21 cellular contexts compared by ENCODE assay signal in genomic region chr17:79035686-79036085, GRCh38. TPM values are rescaled to one million over a fixed set of nuclear protein-coding genes. Genes with fewer than 3 reads are reported as not detected.
DNase-seq lines count a peak whose midpoint lies in the region; ATAC-seq, FAIRE-seq and TF ChIP-seq lines count a peak whose summit lies in the region.
"Had no signal": no experiment of that assay in that cellular context is flagged by ENCODE, and none has a peak within 500 bp of the region (broad histone marks: within the 10 kb centered on the region; RNA-seq: fewer than 3 reads in every experiment).

No MANE protein-coding gene starts in this region.

- H3K4me1 Mint-ChIP-seq in T-helper 1 cell treated with Interleukin-12 subunit alpha and Interleukin-12 subunit beta and Interleukin-4 antibody, amounts not matched to agents 30 μg/mL and 1 μg/mL, for 36 hours (ENCODE audit: low read depth), result no peaks in the 10 kb centered on the region
- H3K4me1 Mint-ChIP-seq: CD8-positive, alpha-beta memory T cell had no signal

- no peak for DNase-seq in T-helper 1 cell
- DNase-seq in RWPE2 (ENCODE audit: low spot score), result peak; percentile 15
- no peak for DNase-seq in foreskin keratinocyte
- DNase-seq in HTR-8/SVneo (ENCODE audit: insufficient read length, low spot score), result no peak
- no peak for DNase-seq in DMS53 (lab: John Stamatoyannopoulos, UW)
- DNase-seq: CD8-positive, alpha-beta memory T cell; DND-41; GDM1; MG63; NCI-H1092; NCI-H146; NCI-H2081 treated with DMSO at 0.1 percent for 48 hours; NCI-H510A treated with DMSO at 0.1 percent for 48 hours; Right ventricle myocardium superior had no signal

- H3K4me3 Mint-ChIP-seq in T-helper 1 cell treated with Interleukin-12 subunit alpha and Interleukin-12 subunit beta and Interleukin-4 antibody, amounts not matched to agents 30 μg/mL and 1 μg/mL, for 36 hours, result no peak overlapping the region
- H3K4me3 Mint-ChIP-seq: CD8-positive, alpha-beta memory T cell had no signal

- no peak overlapping the region for H3K4me3 ChIP-seq in RWPE2 (ENCODE audit: severe bottlenecking)
- no peak overlapping the region for H3K4me3 ChIP-seq in subcutaneous abdominal adipose tissue (ENCODE audit: low read depth in 1 of 5, low read length in 5 of 5)
- H3K4me3 ChIP-seq: BLaER1, MG63 had no signal

- no peak overlapping the region for H3K9ac ChIP-seq in subcutaneous abdominal adipose tissue (ENCODE audit: low read length in 5 of 5)
- H3K9ac ChIP-seq: BLaER1 had no signal

- peaks cover 9% of the 10 kb centered on the region for H3K27me3 Mint-ChIP-seq in T-helper 1 cell treated with Interleukin-12 subunit alpha and Interleukin-12 subunit beta and Interleukin-4 antibody, amounts not matched to agents 30 μg/mL and 1 μg/mL, for 36 hours (ENCODE audit: low read depth)

- H3K4me1 ChIP-seq in RWPE2 (ENCODE audit: insufficient read depth, poor library complexity, severe bottlenecking) (peaks cover 35% of the 10 kb centered on the region), foreskin keratinocyte (peaks cover 36% of the 10 kb centered on the region), subcutaneous abdominal adipose tissue (ENCODE audit: control insufficient read depth in 5 of 5, insufficient read depth in 5 of 5, low read length in 5 of 5) (peaks cover 17 to 51% (median 42%) of the 10 kb centered on the region in 5 donors)

- peak overlapping the region; percentile 79 for H3K27ac ChIP-seq in RWPE2 (ENCODE audit: poor library complexity, severe bottlenecking)
- H3K27ac ChIP-seq in foreskin keratinocyte, result peak overlapping the region; percentile 98
- peak overlapping the region; percentile 70 for H3K27ac ChIP-seq in subcutaneous abdominal adipose tissue (ENCODE audit: low read depth, low read length)
- H3K27ac ChIP-seq: 22Rv1, BLaER1 had no signal

- H3K27me3 ChIP-seq in RWPE2 (ENCODE audit: insufficient read depth, poor library complexity, severe bottlenecking) (no peaks in the 10 kb centered on the region), foreskin keratinocyte (no peaks in the 10 kb centered on the region), subcutaneous abdominal adipose tissue (ENCODE audit: control insufficient read depth in 5 of 5, insufficient read depth in 4 of 5, low read length in 5 of 5) (no peaks in the 10 kb centered on the region)
- H3K27me3 ChIP-seq: BLaER1, MG63 had no signal

- H3K36me3 ChIP-seq in RWPE2 (ENCODE audit: low read depth) (no peaks in the 10 kb centered on the region), subcutaneous abdominal adipose tissue (ENCODE audit: control insufficient read depth in 5 of 5, insufficient read depth in 5 of 5, low read length in 5 of 5) (no peaks in the 10 kb centered on the region)
- H3K36me3 ChIP-seq: BLaER1, MG63 had no signal

- no peaks in the 10 kb centered on the region for H3K36me3 Mint-ChIP-seq in T-helper 1 cell treated with Interleukin-12 subunit alpha and Interleukin-12 subunit beta and Interleukin-4 antibody, amounts not matched to agents 30 μg/mL and 1 μg/mL, for 36 hours (ENCODE audit: low read depth)
- H3K36me3 Mint-ChIP-seq: CD8-positive, alpha-beta memory T cell had no signal

- H3K27ac Mint-ChIP-seq in T-helper 1 cell treated with Interleukin-12 subunit alpha and Interleukin-12 subunit beta and Interleukin-4 antibody, amounts not matched to agents 30 μg/mL and 1 μg/mL, for 36 hours, result peak overlapping the region; percentile 60

- H3K9me3 Mint-ChIP-seq in T-helper 1 cell treated with Interleukin-12 subunit alpha and Interleukin-12 subunit beta and Interleukin-4 antibody, amounts not matched to agents 30 μg/mL and 1 μg/mL, for 36 hours, result no peaks in the 10 kb centered on the region
- H3K9me3 Mint-ChIP-seq: CD8-positive, alpha-beta memory T cell had no signal

- no peak for TF ChIP-seq CTCF in RWPE2 (IDR thresholded peaks at IDR 0.05; ENCODE audit: poor library complexity, severe bottlenecking)
- no peak for TF ChIP-seq CTCF in foreskin keratinocyte (conservative IDR thresholded peaks at IDR 0.05)

- H3K9me3 ChIP-seq in RWPE2 (ENCODE audit: severe bottlenecking), result no peaks in the 10 kb centered on the region
- H3K9me3 ChIP-seq in subcutaneous abdominal adipose tissue (ENCODE audit: control insufficient read depth in 5 of 5, low read length in 5 of 5), result no peaks in the 10 kb centered on the region
- H3K9me3 ChIP-seq: BLaER1, MG63 had no signal

- no peak for FAIRE-seq in HTR-8/SVneo (lab: Jason Lieb, UNC)
- FAIRE-seq: GM12891 had no signal

- ATAC-seq in RWPE2 (ENCODE audit: low read depth) (no peak), foreskin keratinocyte (no peak), GM21576 (IDR thresholded peaks at IDR 0.05; ENCODE audit: unreplicated experiment) (no peak)
- ATAC-seq: Panc1 had no signal

RNA-seq across cellular contexts. Expression of gene C1QTNF1, which starts 11.7 kb away (rescaled TPM):
- 29.5 and 38.9 TPM in 2 replicates for total RNA-seq in foreskin keratinocyte
- polyA plus RNA-seq in foreskin keratinocyte, result 26.0 and 34.5 TPM in 2 replicates
- polyA plus RNA-seq: CD8-positive, alpha-beta memory T cell had no signal

RNA-seq across cellular contexts. Expression of gene CANT1, which starts 26.1 kb away (rescaled TPM):
- total RNA-seq in foreskin keratinocyte, result 67.2 and 68.5 TPM in 2 replicates
- polyA plus RNA-seq in foreskin keratinocyte, result 48.4 and 49.3 TPM in 2 replicates

RNA-seq across cellular contexts. Expression of gene ENGASE, which starts 38.9 kb away (rescaled TPM):
- total RNA-seq in foreskin keratinocyte, result 11.2 and 11.7 TPM in 2 replicates
- 8.0 and 8.5 TPM in 2 replicates for polyA plus RNA-seq in foreskin keratinocyte

RNA-seq across cellular contexts. Expression of gene LGALS3BP, which starts 56.0 kb away (rescaled TPM):
- total RNA-seq in foreskin keratinocyte, result 339 and 389 TPM in 2 replicates
- polyA plus RNA-seq in foreskin keratinocyte, result 375 and 407 TPM in 2 replicates
